9 cellular contexts compared by ENCODE assay signal in the genomic region with DNA sequence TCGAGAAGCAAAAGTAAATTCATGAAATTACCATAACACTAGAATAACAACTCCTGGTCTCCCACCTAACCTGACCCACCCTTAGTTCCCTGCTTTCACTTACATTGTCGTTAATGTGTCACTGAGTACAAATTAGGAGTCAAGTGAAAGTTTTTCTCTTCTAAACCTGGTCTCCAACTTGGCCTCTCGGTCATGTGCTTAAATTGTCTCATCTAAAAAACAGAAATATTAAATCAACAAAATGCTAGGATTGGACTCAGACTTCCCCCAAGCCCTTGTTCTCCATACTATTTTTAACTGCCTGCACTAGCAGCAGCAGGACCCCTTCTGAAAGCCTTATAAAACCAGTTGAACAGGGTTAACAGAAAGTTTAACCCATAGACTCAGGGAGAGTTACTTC. TPM values are rescaled to one million over a fixed set of nuclear protein-coding genes. Genes with fewer than 3 reads are reported as not detected.
A peak's percentile ranks its signal among the peaks of the same experiment; 100 is the strongest.
DNase-seq lines count a peak whose midpoint lies in the region; ATAC-seq, FAIRE-seq and TF ChIP-seq lines count a peak whose summit lies in the region.
"Had no signal": no experiment of that assay in that cellular context is flagged by ENCODE, and none has a peak within 500 bp of the region (broad histone marks: within the 10 kb centered on the region; RNA-seq: fewer than 3 reads in every experiment).

No MANE protein-coding gene starts in this region.

- H3K4me3 Mint-ChIP-seq in CD4-positive, CD25-positive, alpha-beta regulatory T cell: peak overlapping the region; percentile 90 to 100 (median 98)
- peak overlapping the region; percentile 99 for H3K4me3 Mint-ChIP-seq in neural progenitor cell

- no peak for FAIRE-seq in bronchial epithelial cell (lab: Jason Lieb, UNC)

- no peak for TF ChIP-seq CTCF in bronchial epithelial cell (IDR thresholded peaks at IDR 0.05; ENCODE audit: insufficient read depth, low read length, severe bottlenecking)
- TF ChIP-seq CTCF in neural progenitor cell (IDR thresholded peaks at IDR 0.05): no peak
- TF ChIP-seq CTCF in GM13976 (IDR thresholded peaks at IDR 0.05; ENCODE audit: borderline replicate concordance, control extremely low read depth, extremely low read depth, insufficient read depth, missing control alignments): no peak

- H3F3A ChIP-seq in neural progenitor cell (ENCODE audit: low read depth): peaks cover 16% of the 10 kb centered on the region

- peaks cover 6% of the 10 kb centered on the region for H3K27me3 Mint-ChIP-seq in CD4-positive, CD25-positive, alpha-beta regulatory T cell
- H3K27me3 Mint-ChIP-seq in neural progenitor cell (ENCODE audit: insufficient read depth, low read depth): peaks cover 7% of the 10 kb centered on the region

- peak in 2 of 3 donors; percentile 3 to 54 for DNase-seq in CD4-positive, CD25-positive, alpha-beta regulatory T cell
- DNase-seq in HEK293T (ENCODE audit: extremely low spot score): no peak
- DNase-seq in bronchial epithelial cell (ENCODE audit: low read depth): no peak
- no peak for DNase-seq in neural progenitor cell (ENCODE audit: low spot score)
- DNase-seq in cerebellar nuclear complex (lab: John Stamatoyannopoulos, UW): no peak
- no peak for DNase-seq in GM13976 (ENCODE audit: low spot score)
- no peak for DNase-seq in HAP-1 (ENCODE audit: low spot score in 2 of 2)
- DNase-seq: NCI-H1092 had no signal

- no peak overlapping the region for H2AFZ ChIP-seq in neural progenitor cell (replicated peaks)

- peaks cover 55% of the 10 kb centered on the region for H3K79me2 ChIP-seq in neural progenitor cell (ENCODE audit: low read depth)

- H3K27me3 ChIP-seq in CD4-positive, CD25-positive, alpha-beta regulatory T cell (ENCODE audit: control insufficient read depth, insufficient read depth, low read length): no peaks in the 10 kb centered on the region
- no peaks in the 10 kb centered on the region for H3K27me3 ChIP-seq in bronchial epithelial cell (ENCODE audit: control insufficient read depth, insufficient read depth, low read length)
- no peaks in the 10 kb centered on the region for H3K27me3 ChIP-seq in neural progenitor cell
- no peaks in the 10 kb centered on the region for H3K27me3 ChIP-seq in HAP-1 (ENCODE audit: low read depth)

- H3K27ac Mint-ChIP-seq in CD4-positive, CD25-positive, alpha-beta regulatory T cell: peak overlapping the region; percentile 99 to 100 (median 99)
- H3K27ac Mint-ChIP-seq in neural progenitor cell: peak overlapping the region; percentile 57

- H3K9ac ChIP-seq in neural progenitor cell: peak overlapping the region; percentile 66

- in situ Hi-C loops in GM13976 (cut with MboI; ENCODE audit: low sequenced_read_pairs, unreplicated experiment) (loop anchor here (5.0 to 25.0 kb wide), 5 partner anchors 257 to 760 kb away; no protein-coding TSS in a partner anchor), HAP-1 (cut with MboI; ENCODE audit: low sequenced_read_pairs) (no loop called here)

- peaks cover 0 to 10% (median 0%) of the 10 kb centered on the region in 7 donors for H3K9me3 Mint-ChIP-seq in CD4-positive, CD25-positive, alpha-beta regulatory T cell
- no peaks in the 10 kb centered on the region for H3K9me3 Mint-ChIP-seq in neural progenitor cell

- H3K36me3 ChIP-seq in CD4-positive, CD25-positive, alpha-beta regulatory T cell (ENCODE audit: control insufficient read depth, insufficient read depth, low read length): peaks cover 23% of the 10 kb centered on the region
- H3K36me3 ChIP-seq in bronchial epithelial cell (ENCODE audit: control insufficient read depth, insufficient read depth, low read length) (no peaks in the 10 kb centered on the region), neural progenitor cell (peaks cover 14% of the 10 kb centered on the region), HAP-1 (replicated peaks) (peaks cover 13% of the 10 kb centered on the region)

- peaks cover 28% of the 10 kb centered on the region for H4K20me1 ChIP-seq in neural progenitor cell (ENCODE audit: low read depth)

- H3K4me3 ChIP-seq in CD4-positive, CD25-positive, alpha-beta regulatory T cell (ENCODE audit: low read depth, low read length): peak overlapping the region; percentile 99
- H3K4me3 ChIP-seq in bronchial epithelial cell (ENCODE audit: low read depth, low read length): peak overlapping the region; percentile 10
- peak overlapping the region; percentile 85 for H3K4me3 ChIP-seq in neural progenitor cell
- H3K4me3 ChIP-seq in HAP-1: no peak overlapping the region

- peak overlapping the region; percentile 91 for H3K4me2 ChIP-seq in neural progenitor cell

- peaks cover 18 to 44% (median 25%) of the 10 kb centered on the region in 4 donors for H3K4me1 Mint-ChIP-seq in CD4-positive, CD25-positive, alpha-beta regulatory T cell
- peaks cover 23% of the 10 kb centered on the region for H3K4me1 Mint-ChIP-seq in neural progenitor cell

- CTCF ChIA-PET in HEK293T (lab: Yijun Ruan, JAX): no interaction called here

- peak overlapping the region; percentile 88 for H3K27ac ChIP-seq in CD4-positive, CD25-positive, alpha-beta regulatory T cell (ENCODE audit: insufficient read depth, low read length, poor library complexity, severe bottlenecking)
- no peak overlapping the region for H3K27ac ChIP-seq in neural progenitor cell

- peaks cover 57% of the 10 kb centered on the region for H3K36me3 Mint-ChIP-seq in CD4-positive, CD25-positive, alpha-beta regulatory T cell
- peaks cover 8% of the 10 kb centered on the region for H3K36me3 Mint-ChIP-seq in neural progenitor cell

- H3K9me3 ChIP-seq in CD4-positive, CD25-positive, alpha-beta regulatory T cell (ENCODE audit: control insufficient read depth in 2 of 2, low read length in 2 of 2): no peaks in the 10 kb centered on the region
- H3K9me3 ChIP-seq in neural progenitor cell (ENCODE audit: low read depth): no peaks in the 10 kb centered on the region
- H3K9me3 ChIP-seq in HAP-1: no peaks in the 10 kb centered on the region

- POLR2A ChIA-PET in HEK293T (lab: Yijun Ruan, JAX): no interaction called here

- ATAC-seq in CD4-positive, CD25-positive, alpha-beta regulatory T cell (ENCODE audit: low read depth in 2 of 2): no peak
- no peak for ATAC-seq in HG02623 (IDR thresholded peaks at IDR 0.05; ENCODE audit: unreplicated experiment)

- peaks cover 24% of the 10 kb centered on the region for H3K4me1 ChIP-seq in CD4-positive, CD25-positive, alpha-beta regulatory T cell (ENCODE audit: control insufficient read depth, insufficient read depth, low read length, poor library complexity, severe bottlenecking)
- peaks cover 18% of the 10 kb centered on the region for H3K4me1 ChIP-seq in neural progenitor cell
- H3K4me1 ChIP-seq in HAP-1: peaks cover 27% of the 10 kb centered on the region

TF ChIP-seq in HEK293T, 16 proteins besides CTCF, POLR2A, EP300 and RAD21:
- no peak for TF ChIP-seq ELF4 (IDR thresholded peaks at IDR 0.05)
- TF ChIP-seq TARDBP (IDR thresholded peaks at IDR 0.05): no peak
- TF ChIP-seq FOXA1 (IDR thresholded peaks at IDR 0.05): no peak
- TF ChIP-seq, protein P1, sequence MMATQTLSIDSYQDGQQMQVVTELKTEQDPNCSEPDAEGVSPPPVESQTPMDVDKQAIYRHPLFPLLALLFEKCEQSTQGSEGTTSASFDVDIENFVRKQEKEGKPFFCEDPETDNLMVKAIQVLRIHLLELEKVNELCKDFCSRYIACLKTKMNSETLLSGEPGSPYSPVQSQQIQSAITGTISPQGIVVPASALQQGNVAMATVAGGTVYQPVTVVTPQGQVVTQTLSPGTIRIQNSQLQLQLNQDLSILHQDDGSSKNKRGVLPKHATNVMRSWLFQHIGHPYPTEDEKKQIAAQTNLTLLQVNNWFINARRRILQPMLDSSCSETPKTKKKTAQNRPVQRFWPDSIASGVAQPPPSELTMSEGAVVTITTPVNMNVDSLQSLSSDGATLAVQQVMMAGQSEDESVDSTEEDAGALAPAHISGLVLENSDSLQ (IDR thresholded peaks at IDR 0.05): peak; percentile 51; the same call in 1 of the 2 replicates
- TF ChIP-seq FOXK2 (IDR thresholded peaks at IDR 0.05): no peak
- no peak for TF ChIP-seq ARNT (IDR thresholded peaks at IDR 0.05)
- no peak for TF ChIP-seq ZNF384 (IDR thresholded peaks at IDR 0.05)

RNA-seq across cellular contexts. Expression of a gene that starts 1.8 kb away (rescaled TPM):
- total RNA-seq in CD4-positive, CD25-positive, alpha-beta regulatory T cell: 1,342 TPM
- 100 to 1,000 TPM; 509 to 939 (median 769) TPM for polyA plus RNA-seq in CD4-positive, CD25-positive, alpha-beta regulatory T cell
- total RNA-seq in bronchial epithelial cell (10.9 and 14.7 TPM in 2 replicates), neural progenitor cell (ENCODE audit: low replicate concordance) (25.2 and 45.1 TPM in 2 replicates)

Comparison
In these comparisons a context has a peak if more than half of its experiments do, and no peak if none do; other contexts are left out.
1. DNase-seq: peak in CD4-positive, CD25-positive, alpha-beta regulatory T cell (2 of 3); none in HEK293T (single experiment), bronchial epithelial cell (single experiment), neural progenitor cell (single experiment), cerebellar nuclear complex (0 of 2), GM13976 (single experiment) and HAP-1 (0 of 2).
2. RNA of a gene that starts 1.8 kb away (total RNA-seq): 1,342 TPM in CD4-positive, CD25-positive, alpha-beta regulatory T cell (single experiment); 25.2 to 45.1 TPM in neural progenitor cell and 10.9 to 14.7 TPM in bronchial epithelial cell; every median in the first group is over 10 times any median in the second.